25 cellular contexts compared by ENCODE assay signal in the genomic region with DNA sequence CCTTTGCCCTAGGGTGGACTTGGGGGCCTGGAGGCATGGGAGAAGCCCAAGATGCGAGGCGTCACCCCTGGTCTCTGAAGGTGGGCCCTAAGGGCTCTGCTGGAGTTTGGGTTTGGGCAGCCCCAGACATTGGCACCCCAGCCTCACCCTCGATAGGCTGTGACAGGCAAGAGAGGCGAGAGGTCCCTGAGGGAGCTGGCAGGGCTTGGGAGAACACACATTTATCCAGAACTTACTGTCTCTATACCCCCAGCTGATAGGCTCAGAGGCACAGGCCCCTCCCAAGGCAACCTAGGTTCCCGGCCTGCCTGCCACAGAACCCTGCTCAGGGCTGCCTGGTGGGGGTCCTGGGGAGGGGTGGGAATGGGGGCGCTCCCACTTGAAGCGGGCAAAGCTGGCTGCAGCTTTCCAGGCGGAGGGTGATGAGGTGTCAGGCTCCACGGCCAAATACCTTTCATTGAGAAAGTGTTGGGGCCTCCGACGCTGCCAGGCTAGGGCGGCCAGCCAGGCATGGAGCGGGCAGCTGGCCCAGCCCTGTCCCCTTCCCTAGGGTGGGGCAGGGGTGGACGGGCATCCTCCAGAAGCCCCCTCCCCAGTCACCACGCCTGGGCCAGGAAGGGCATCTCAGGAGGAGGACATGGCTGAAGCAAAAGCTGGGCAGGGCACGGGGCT.
"Had no signal": no experiment of that assay in that cellular context is flagged by ENCODE, and none has a peak within 500 bp of the region (broad histone marks: within the 10 kb centered on the region; RNA-seq: fewer than 3 reads in every experiment).

No MANE protein-coding gene starts in this region.

- H3K36me3 Mint-ChIP-seq: activated naive CD8-positive, alpha-beta T cell had no signal

- H2AFZ ChIP-seq: PC-9 had no signal

- H3K27ac Mint-ChIP-seq: activated CD4-positive, alpha-beta memory T cell treated with anti-CD3 and anti-CD28 coated beads, Interleukin-2, amount 10 ng/mL, durations not matched to agents 7 days and 5 days; activated CD4-positive, alpha-beta T cell treated with anti-CD3 and anti-CD28 coated beads for 36 hours; activated naive CD4-positive, alpha-beta T cell treated with anti-CD3 and anti-CD28 coated beads for 36 hours; activated naive CD8-positive, alpha-beta T cell; activated T-helper 17 cell treated with anti-CD3 and anti-CD28 coated beads, Interleukin-2, amount 50 U/mL, for 72 hours had no signal

- H3K4me3 ChIP-seq: adrenal gland, PC-9, SJCRH30 had no signal

- H3K4me1 ChIP-seq: adrenal gland, SJCRH30 had no signal

- H3K36me3 ChIP-seq: adrenal gland, SJCRH30, WERI-Rb-1 had no signal

- H3K27me3 Mint-ChIP-seq: activated CD4-positive, alpha-beta T cell treated with anti-CD3 and anti-CD28 coated beads for 36 hours; activated naive CD8-positive, alpha-beta T cell; activated T-helper 17 cell treated with anti-CD3 and anti-CD28 coated beads, Interleukin-2, amount 50 U/mL, for 72 hours had no signal

- H3K4me2 ChIP-seq: KMS-11, SK-N-SH had no signal

- ATAC-seq: activated CD4-positive, alpha-beta T cell treated with anti-CD3 and anti-CD28 coated beads for 36 hours; activated T-helper 17 cell treated with anti-CD3 and anti-CD28 coated beads, Interleukin-2, amount 50 U/mL, for 72 hours had no signal

- H3K4me3 Mint-ChIP-seq: activated CD4-positive, alpha-beta memory T cell treated with anti-CD3 and anti-CD28 coated beads, Interleukin-2, amount 10 ng/mL, durations not matched to agents 7 days and 5 days; activated CD4-positive, alpha-beta T cell treated with anti-CD3 and anti-CD28 coated beads for 36 hours; activated naive CD4-positive, alpha-beta T cell treated with anti-CD3 and anti-CD28 coated beads for 36 hours; activated naive CD8-positive, alpha-beta T cell; activated T-helper 17 cell treated with anti-CD3 and anti-CD28 coated beads, Interleukin-2, amount 50 U/mL, for 72 hours had no signal

- H3K9me3 ChIP-seq: adrenal gland, SJCRH30, SK-N-SH had no signal

- H3K9me3 Mint-ChIP-seq: activated CD4-positive, alpha-beta memory T cell treated with anti-CD3 and anti-CD28 coated beads, Interleukin-2, amount 10 ng/mL, durations not matched to agents 7 days and 5 days; activated naive CD4-positive, alpha-beta T cell treated with anti-CD3 and anti-CD28 coated beads for 36 hours; activated T-helper 17 cell treated with anti-CD3 and anti-CD28 coated beads, Interleukin-2, amount 50 U/mL, for 72 hours had no signal

- H3K4me1 Mint-ChIP-seq: activated CD4-positive, alpha-beta memory T cell treated with anti-CD3 and anti-CD28 coated beads, Interleukin-2, amount 10 ng/mL, durations not matched to agents 7 days and 5 days; activated CD4-positive, alpha-beta T cell treated with anti-CD3 and anti-CD28 coated beads for 36 hours; activated T-helper 17 cell treated with anti-CD3 and anti-CD28 coated beads, Interleukin-2, amount 50 U/mL, for 72 hours had no signal

- H3K27ac ChIP-seq: adrenal gland, KMS-11, PC-9, SJCRH30, WERI-Rb-1 had no signal

- DNase-seq: activated CD4-positive, alpha-beta memory T cell treated with anti-CD3 and anti-CD28 coated beads, Interleukin-2, amount 10 ng/mL, durations not matched to agents 7 days and 5 days; activated CD4-positive, alpha-beta T cell treated with anti-CD3 and anti-CD28 coated beads for 36 hours; activated CD4-positive, alpha-beta T cell treated with anti-CD3 and anti-CD28 coated beads, Interleukin-2, amount 50 U/mL, for 1 hour; activated gamma-delta T cell; activated naive CD4-positive, alpha-beta T cell treated with anti-CD3 and anti-CD28 coated beads for 36 hours; activated T-cell treated with anti-CD3 and anti-CD28 coated beads for 4 hours; activated T-cell treated with anti-CD3 and anti-CD28 coated beads, Interleukin-2, amount 50 U/mL, for 48 hours; adrenal gland; anterior cingulate cortex; caudate nucleus; MV-4-11; NCI-H1092 treated with DMSO at 0.1 percent for 48 hours; NCI-H1417 treated with DMSO at 0.1 percent for 48 hours; NCI-H1694; NCI-H2029 treated with DMSO at 0.1 percent for 48 hours; NCI-H510A treated with DMSO at 0.1 percent for 48 hours; NCI-H69; PC-9; SJCRH30; T-helper 1 cell; WERI-Rb-1 had no signal

- H3K9ac ChIP-seq: KMS-11, SK-N-SH had no signal
